8 cellular contexts compared by ENCODE assay signal in genomic region chr12:31728289-31728916, GRCh38. TPM values are rescaled to one million over a fixed set of nuclear protein-coding genes. Genes with fewer than 3 reads are reported as not detected.
A peak's percentile ranks its signal among the peaks of the same experiment; 100 is the strongest.
DNase-seq lines count a peak whose midpoint lies in the region; ATAC-seq and TF ChIP-seq lines count a peak whose summit lies in the region.

No MANE protein-coding gene starts in this region.

- TF ChIP-seq CTCF in AG04450 (IDR thresholded peaks at IDR 0.05; ENCODE audit: low read depth, low read length) = no peak
- no peak for TF ChIP-seq CTCF in gastrocnemius medialis (IDR thresholded peaks at IDR 0.05 in 4 of 5, conservative IDR thresholded peaks at IDR 0.05 in 1 of 5)

- peak overlapping the region; percentile 47 for H3K9ac ChIP-seq in iPS-18a (ENCODE audit: low read length)

- WGBS in adipose tissue, 3 donors = 0 to 1% (median 1%) methylated on average over 21 to 22 of the region's 22 CpGs

- H3K9me3 ChIP-seq in AG04450 (ENCODE audit: control insufficient read depth, insufficient read depth, low read length) (peaks cover 2% of the 10 kb centered on the region; the same call in 1 of the 2 replicates), iPS-18a (ENCODE audit: control insufficient read depth, low read depth, low read length) (no peaks in the 10 kb centered on the region), gastrocnemius medialis (no peaks in the 10 kb centered on the region)

- CTCF ChIA-PET in AG04450 (lab: Charles Lee) = interaction anchor here (0.7 to 1.1 kb wide), 3 partner anchors 14 to 475 kb away, joined by 3 read pairs; no protein-coding TSS in a partner anchor

- POLR2A ChIA-PET in AG04450 (lab: Yijun Ruan, JAX) = interaction anchor here (0.6 to 1.3 kb wide), 3 partner anchors 13 to 232 kb away, joined by 3 read pairs; no protein-coding TSS in a partner anchor

- peak; percentile 37 to 40 for ATAC-seq in gastrocnemius medialis

- H3K27me3 ChIP-seq in AG04450 (ENCODE audit: control insufficient read depth, insufficient read depth, low read length) (no peaks in the 10 kb centered on the region), iPS-18a (ENCODE audit: control insufficient read depth, insufficient read depth, low read length) (peaks cover 10% of the 10 kb centered on the region), gastrocnemius medialis (no peaks in the 10 kb centered on the region)

- H3K4me1 ChIP-seq in iPS-18a (ENCODE audit: control insufficient read depth, low read depth, low read length) = peaks cover 23% of the 10 kb centered on the region
- H3K4me1 ChIP-seq in gastrocnemius medialis = peaks cover 49% of the 10 kb centered on the region in 2 donors

- H3K36me3 ChIP-seq in iPS-18a (ENCODE audit: control insufficient read depth, low read depth, low read length) (no peaks in the 10 kb centered on the region), gastrocnemius medialis (no peaks in the 10 kb centered on the region)

- intact Hi-C loops in gastrocnemius medialis (cut with DNase I; ENCODE audit: low total_unique reads) = loop anchor here (1.0 to 10.0 kb wide), 5 partner anchors 69 to 1034 kb away; partner anchors contain the start of genes BICD1, DENND5B, ETFBKMT and IPO8

- H3K4me3 ChIP-seq in AG04450 (ENCODE audit: low read depth, low read length) (peak overlapping the region; percentile 83), iPS-18a (ENCODE audit: low read length) (peak overlapping the region; percentile 93), gastrocnemius medialis (peak overlapping the region; percentile 72 to 89 (median 79))

- DNase-seq in AG04450 (ENCODE audit: low read depth, low spot score) (no peak), NCI-H128 (lab: John Stamatoyannopoulos, UW; ENCODE audit: unreplicated experiment) (peak; percentile 75), gastrocnemius medialis (peak in 1 of 2 donors; percentile 34), NCI-H187 treated with DMSO at 0.1 percent for 48 hours (lab: John Stamatoyannopoulos, UW) (no peak), NCI-H524 treated with DMSO at 0.1 percent for 48 hours (lab: John Stamatoyannopoulos, UW) (no peak)

- in situ Hi-C loops in gastrocnemius medialis (cut with MboI; ENCODE audit: low sequenced_read_pairs in 4 of 4) = loop anchor here in 1 of 4 donors (10.0 kb wide), 1 partner anchor 236 kb away; no protein-coding TSS in a partner anchor

- peak; percentile 73 for TF ChIP-seq POLR2A in GM15510 (IDR thresholded peaks at IDR 0.05; ENCODE audit: borderline replicate concordance, extremely low read depth, insufficient read length)
- TF ChIP-seq POLR2A in gastrocnemius medialis (IDR thresholded peaks at IDR 0.05) = no peak

- H3K27ac ChIP-seq in AG04450 (ENCODE audit: low read depth, low read length) (peak overlapping the region; percentile 91), adipose tissue (ENCODE audit: low read depth, low read length) (peak overlapping the region; percentile 99), iPS-18a (ENCODE audit: low read length) (no peak overlapping the region), gastrocnemius medialis (peak overlapping the region; percentile 91 to 97 (median 94))

RNA-seq across cellular contexts. Expression of gene AMN1, which starts 0.4 kb away (rescaled TPM):
- 8.9 and 11.9 TPM in 2 replicates for polyA plus RNA-seq in AG04450 (2011; rRNA removed)
- 2.9 and 4.3 TPM in 2 replicates for polyA minus RNA-seq in AG04450 (2011; rRNA and poly(A)+ RNA removed)
- polyA plus RNA-seq in adipose tissue = 1 to 10 TPM; 5.1 to 6.4 (median 5.5) TPM
- total RNA-seq in gastrocnemius medialis = 10 to 100 TPM; 14.9 to 27.2 (median 18.6) TPM
